ENCODE assay signal across 8 cellular contexts in the genomic region with DNA sequence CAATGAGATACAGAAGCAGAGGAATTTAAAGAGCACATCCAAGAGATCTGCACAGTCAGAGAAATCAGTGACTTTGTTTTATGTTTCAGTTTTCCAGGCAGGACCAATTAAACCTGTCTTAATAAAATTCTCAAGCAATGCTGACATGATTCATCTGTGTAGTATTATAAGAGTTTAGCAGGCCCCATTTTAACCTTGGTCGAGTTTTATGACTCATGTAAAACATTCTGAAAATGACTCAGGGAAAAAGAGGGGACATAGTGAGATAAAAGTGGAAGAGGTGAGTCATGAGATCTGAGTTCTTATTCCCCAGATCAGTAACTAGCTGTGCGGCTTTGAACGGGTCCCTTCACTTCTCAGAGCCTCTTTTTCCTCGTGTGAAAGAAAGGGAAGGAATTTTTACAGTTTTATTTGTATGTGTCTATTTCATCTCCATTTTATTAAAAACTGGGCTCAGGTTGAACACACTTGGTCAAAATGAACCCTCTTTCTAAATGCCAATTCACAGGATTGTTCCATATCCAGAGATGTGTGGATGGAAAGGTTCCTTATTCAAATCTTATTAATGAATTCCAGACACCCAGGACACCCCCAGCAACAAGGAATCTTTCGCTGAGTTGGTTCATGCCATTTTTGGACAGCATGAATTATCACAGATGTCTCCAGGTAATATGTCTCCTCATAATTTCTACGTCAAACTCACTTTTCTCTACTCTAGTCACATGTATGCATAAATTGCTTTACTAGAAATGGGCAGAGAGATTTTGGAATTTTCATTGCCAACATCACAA.
DNase-seq lines count a peak whose midpoint lies in the region; ATAC-seq, FAIRE-seq and TF ChIP-seq lines count a peak whose summit lies in the region.

No MANE protein-coding gene starts in this region.

- H2AFZ ChIP-seq in PC-9 = peak overlapping the region; percentile 53
- H2AFZ ChIP-seq in endothelial cell of umbilical vein (ENCODE audit: low read depth, low read length) = peak overlapping the region; percentile 74

- H3K4me1 Mint-ChIP-seq in activated CD4-positive, alpha-beta memory T cell treated with anti-CD3 and anti-CD28 coated beads for 36 hours (ENCODE audit: low read depth) = peaks cover 43% of the 10 kb centered on the region
- peaks cover 38% of the 10 kb centered on the region for H3K4me1 Mint-ChIP-seq in activated CD4-positive, alpha-beta memory T cell treated with anti-CD3 and anti-CD28 coated beads, Interleukin-2, amount 10 ng/mL, durations not matched to agents 7 days and 5 days

- DNase-seq in activated CD4-positive, alpha-beta memory T cell treated with anti-CD3 and anti-CD28 coated beads for 36 hours = peak; percentile 41
- DNase-seq in activated CD4-positive, alpha-beta memory T cell treated with anti-CD3 and anti-CD28 coated beads, Interleukin-2, amount 10 ng/mL, durations not matched to agents 7 days and 5 days = no peak
- DNase-seq in PC-9 (peak; percentile 43 to 100), endothelial cell of umbilical vein (ENCODE audit: low read depth, low spot score) (peak; percentile 95), psoas muscle (no peak), Kasumi-1 (lab: John Stamatoyannopoulos, UW) (no peak)
- no peak for DNase-seq in effector memory CD4-positive, alpha-beta T cell

- H3K9me3 ChIP-seq in PC-9 (ENCODE audit: insufficient read depth, low read depth) (no peaks in the 10 kb centered on the region; the same call in 1 of the 2 replicates), endothelial cell of umbilical vein (replicated peaks; ENCODE audit: control insufficient read depth, insufficient read depth, low read length) (no peaks in the 10 kb centered on the region), psoas muscle (no peaks in the 10 kb centered on the region)
- H3K9me3 ChIP-seq in effector memory CD4-positive, alpha-beta T cell (ENCODE audit: control insufficient read depth, low read length) = no peaks in the 10 kb centered on the region

- H3K4me3 ChIP-seq in PC-9 = peak overlapping the region; percentile 22; the same call in 1 of the 2 replicates
- no peak overlapping the region for H3K4me3 ChIP-seq in endothelial cell of umbilical vein (replicated peaks in 1 of 3; ENCODE audit: insufficient read depth in 1 of 3, low read depth in 1 of 3, low read length in 3 of 3)
- H3K4me3 ChIP-seq in psoas muscle = no peak overlapping the region
- no peak overlapping the region for H3K4me3 ChIP-seq in effector memory CD4-positive, alpha-beta T cell (ENCODE audit: insufficient read depth, low read depth, low read length, poor library complexity, severe bottlenecking)

- H3K79me2 ChIP-seq in PC-9 (ENCODE audit: low read depth) = no peaks in the 10 kb centered on the region
- peaks cover 3% of the 10 kb centered on the region for H3K79me2 ChIP-seq in endothelial cell of umbilical vein (ENCODE audit: control insufficient read depth, insufficient read depth, low read length)

- intact Hi-C loops in activated CD4-positive, alpha-beta memory T cell treated with anti-CD3 and anti-CD28 coated beads for 36 hours (cut with micrococcal nuclease) = loop anchor here (1.0 to 2.0 kb wide), 5 partner anchors 115 to 374 kb away; no protein-coding TSS in a partner anchor
- intact Hi-C loops in PC-9 (cut with micrococcal nuclease; ENCODE audit: unreplicated experiment) = loop anchor here (1.0 to 2.0 kb wide), 2 partner anchors 297 to 397 kb away; partner anchors contain the start of gene TAX1BP1
- intact Hi-C loops in endothelial cell of umbilical vein (cut with micrococcal nuclease) = loop anchor here (1.0 kb wide), 1 partner anchor 16 kb away; no protein-coding TSS in a partner anchor
- intact Hi-C loops in psoas muscle (cut with DNase I) = no loop called here

- no peaks in the 10 kb centered on the region for H3K9me2 ChIP-seq in PC-9 (ENCODE audit: insufficient read depth)

- CTCF ChIA-PET in activated CD4-positive, alpha-beta memory T cell treated with anti-CD3 and anti-CD28 coated beads for 36 hours (lab: Charles Lee) = interaction anchor here (0.6 to 3.4 kb wide), 4 partner anchors 24 to 292 kb away, joined by 3 to 11 read pairs (median 5); no protein-coding TSS in a partner anchor
- CTCF ChIA-PET in activated CD4-positive, alpha-beta memory T cell treated with anti-CD3 and anti-CD28 coated beads, Interleukin-2, amount 10 ng/mL, durations not matched to agents 7 days and 5 days (lab: Charles Lee) = no interaction called here
- CTCF ChIA-PET in PC-9 (lab: Charles Lee) (interaction anchor here (3.2 kb wide), 1 partner anchor 24 kb away, joined by 14 read pairs; no protein-coding TSS in a partner anchor), endothelial cell of umbilical vein (lab: Charles Lee) (interaction anchor here (1.0 to 3.0 kb wide), 7 partner anchors 25 to 841 kb away, joined by 3 to 17 read pairs (median 4); no protein-coding TSS in a partner anchor)

- H3K4me2 ChIP-seq in PC-9 (peak overlapping the region; percentile 74), endothelial cell of umbilical vein (ENCODE audit: insufficient read depth, low read length) (peak overlapping the region; percentile 64)

- TSS peak; percentile 91 for BruUV-seq in PC-9 (replicated peaks; lab: Mats Ljungman, UMichigan)
- BruUV-seq in endothelial cell of umbilical vein (replicated peaks; lab: Mats Ljungman, UMichigan) = TSS peak; percentile 97

- H3K9me3 Mint-ChIP-seq in activated CD4-positive, alpha-beta memory T cell treated with anti-CD3 and anti-CD28 coated beads for 36 hours = peaks cover 3% of the 10 kb centered on the region
- H3K9me3 Mint-ChIP-seq in activated CD4-positive, alpha-beta memory T cell treated with anti-CD3 and anti-CD28 coated beads, Interleukin-2, amount 10 ng/mL, durations not matched to agents 7 days and 5 days = no peaks in the 10 kb centered on the region

- peaks cover 73% of the 10 kb centered on the region for H3K4me1 ChIP-seq in PC-9 (replicated peaks; ENCODE audit: insufficient read depth)
- peaks cover 23% of the 10 kb centered on the region for H3K4me1 ChIP-seq in endothelial cell of umbilical vein (ENCODE audit: control insufficient read depth, extremely low read depth, insufficient read depth, low read length)
- H3K4me1 ChIP-seq in psoas muscle = peaks cover 27% of the 10 kb centered on the region
- H3K4me1 ChIP-seq in effector memory CD4-positive, alpha-beta T cell (ENCODE audit: control insufficient read depth, insufficient read depth, low read length, poor library complexity, severe bottlenecking) = no peaks in the 10 kb centered on the region

- no peaks in the 10 kb centered on the region for H3K9me1 ChIP-seq in endothelial cell of umbilical vein (replicated peaks; ENCODE audit: control insufficient read depth, extremely low read depth, insufficient read depth, low read length)

- H3K27ac ChIP-seq in PC-9 (peak overlapping the region; percentile 85), endothelial cell of umbilical vein (ENCODE audit: insufficient read depth, low read depth, low read length) (peak overlapping the region; percentile 77), psoas muscle (peak overlapping the region; percentile 72)
- H3K27ac ChIP-seq in effector memory CD4-positive, alpha-beta T cell (ENCODE audit: insufficient read depth, low read length, poor library complexity, severe bottlenecking) = no peak overlapping the region

- no peak overlapping the region for H3K4me3 Mint-ChIP-seq in activated CD4-positive, alpha-beta memory T cell treated with anti-CD3 and anti-CD28 coated beads for 36 hours
- no peak overlapping the region for H3K4me3 Mint-ChIP-seq in activated CD4-positive, alpha-beta memory T cell treated with anti-CD3 and anti-CD28 coated beads, Interleukin-2, amount 10 ng/mL, durations not matched to agents 7 days and 5 days

- H3K27ac Mint-ChIP-seq in activated CD4-positive, alpha-beta memory T cell treated with anti-CD3 and anti-CD28 coated beads for 36 hours = peak overlapping the region; percentile 39
- H3K27ac Mint-ChIP-seq in activated CD4-positive, alpha-beta memory T cell treated with anti-CD3 and anti-CD28 coated beads, Interleukin-2, amount 10 ng/mL, durations not matched to agents 7 days and 5 days = no peak overlapping the region

- peaks cover 3% of the 10 kb centered on the region for H3K36me3 Mint-ChIP-seq in activated CD4-positive, alpha-beta memory T cell treated with anti-CD3 and anti-CD28 coated beads for 36 hours
- H3K36me3 Mint-ChIP-seq in activated CD4-positive, alpha-beta memory T cell treated with anti-CD3 and anti-CD28 coated beads, Interleukin-2, amount 10 ng/mL, durations not matched to agents 7 days and 5 days (ENCODE audit: low read depth) = peaks cover 4% of the 10 kb centered on the region

- dilution Hi-C loops in endothelial cell of umbilical vein (cut with MboI; ENCODE audit: extremely low pct_ligation_motif_present, low sequenced_read_pairs) = no loop called here

- H3F3A ChIP-seq in PC-9 (ENCODE audit: insufficient read depth, low read depth) = peaks cover 38% of the 10 kb centered on the region

- H4K20me1 ChIP-seq in PC-9 (ENCODE audit: insufficient read depth) = no peaks in the 10 kb centered on the region
- no peaks in the 10 kb centered on the region for H4K20me1 ChIP-seq in endothelial cell of umbilical vein (replicated peaks; ENCODE audit: control insufficient read depth, extremely low read depth, insufficient read depth, low read length)

- POLR2A ChIA-PET in activated CD4-positive, alpha-beta memory T cell treated with anti-CD3 and anti-CD28 coated beads for 36 hours (lab: Charles Lee) = interaction anchor here (1.2 kb wide), 1 partner anchor 63 kb away, joined by 3 read pairs; no protein-coding TSS in a partner anchor
- POLR2A ChIA-PET in activated CD4-positive, alpha-beta memory T cell treated with anti-CD3 and anti-CD28 coated beads, Interleukin-2, amount 10 ng/mL, durations not matched to agents 7 days and 5 days (lab: Charles Lee) = no interaction called here
- POLR2A ChIA-PET in PC-9 (lab: Charles Lee; ENCODE audit: unreplicated experiment) (interaction anchor here (0.5 kb wide), 1 partner anchor 360 kb away, joined by 14 read pairs; no protein-coding TSS in a partner anchor), endothelial cell of umbilical vein (lab: Charles Lee) (interaction anchor here (1.0 kb wide), 1 partner anchor 14 kb away, joined by 4 read pairs; no protein-coding TSS in a partner anchor)

- H3K27me3 Mint-ChIP-seq in activated CD4-positive, alpha-beta memory T cell treated with anti-CD3 and anti-CD28 coated beads for 36 hours = peaks cover 15% of the 10 kb centered on the region
- peaks cover 6% of the 10 kb centered on the region for H3K27me3 Mint-ChIP-seq in activated CD4-positive, alpha-beta memory T cell treated with anti-CD3 and anti-CD28 coated beads, Interleukin-2, amount 10 ng/mL, durations not matched to agents 7 days and 5 days

- H3K36me3 ChIP-seq in PC-9 (ENCODE audit: low read depth) (no peaks in the 10 kb centered on the region), endothelial cell of umbilical vein (ENCODE audit: control insufficient read depth in 2 of 2, extremely low read depth in 1 of 2, insufficient read depth in 2 of 2, low read length in 2 of 2) (no peaks in the 10 kb centered on the region), psoas muscle (ENCODE audit: insufficient read depth in 1 of 2, low read depth in 1 of 2) (no peaks in the 10 kb centered on the region)
- no peaks in the 10 kb centered on the region for H3K36me3 ChIP-seq in effector memory CD4-positive, alpha-beta T cell (ENCODE audit: control insufficient read depth, insufficient read depth, low read length)

- WGBS in psoas muscle, 3 donors = 55 to 69% (median 58%) methylated on average over 6 of the region's 6 CpGs

- TF ChIP-seq POLR2A in endothelial cell of umbilical vein (IDR thresholded peaks at IDR 0.05; ENCODE audit: low read depth, low read length) = no peak

- FAIRE-seq in endothelial cell of umbilical vein (lab: Jason Lieb, UNC) = peak; percentile 93

- ATAC-seq in HG02798 (IDR thresholded peaks at IDR 0.05; ENCODE audit: poor library complexity, unreplicated experiment) (peak; percentile 93), psoas muscle (peak; percentile 84 to 97 (median 94))

- H3K27me3 ChIP-seq in PC-9 (ENCODE audit: insufficient read depth, low read depth) (no peaks in the 10 kb centered on the region), endothelial cell of umbilical vein (ENCODE audit: control insufficient read depth in 2 of 2, insufficient read depth in 2 of 2, low read length in 2 of 2) (no peaks in the 10 kb centered on the region), psoas muscle (ENCODE audit: insufficient read depth in 3 of 3, low read length in 2 of 3) (no peaks in the 10 kb centered on the region)
- H3K27me3 ChIP-seq in effector memory CD4-positive, alpha-beta T cell (replicated peaks; ENCODE audit: control insufficient read depth, insufficient read depth, low read length, poor library complexity, severe bottlenecking) = no peaks in the 10 kb centered on the region

- peak overlapping the region; percentile 44 for H3K9ac ChIP-seq in endothelial cell of umbilical vein (replicated peaks; ENCODE audit: extremely low read depth, insufficient read depth, low read length)

- TF ChIP-seq CTCF in PC-9 (conservative IDR thresholded peaks at IDR 0.05) (no peak), endothelial cell of umbilical vein (IDR thresholded peaks at IDR 0.05; ENCODE audit: extremely low read depth in 1 of 2, insufficient read depth in 1 of 2, low read depth in 1 of 2, low read length in 2 of 2) (no peak), psoas muscle (IDR thresholded peaks at IDR 0.05) (no peak)

Comparison
In these comparisons a context has a peak if more than half of its experiments do, and no peak if none do; other contexts are left out.
1. DNase-seq: peak in activated CD4-positive, alpha-beta memory T cell treated with anti-CD3 and anti-CD28 coated beads for 36 hours (single experiment), PC-9 (2 of 2) and endothelial cell of umbilical vein (single experiment); none in activated CD4-positive, alpha-beta memory T cell treated with anti-CD3 and anti-CD28 coated beads, Interleukin-2, amount 10 ng/mL, durations not matched to agents 7 days and 5 days (single experiment), psoas muscle (0 of 2), Kasumi-1 (0 of 2) and effector memory CD4-positive, alpha-beta T cell (0 of 3).
2. intact Hi-C loops: an anchor here in activated CD4-positive, alpha-beta memory T cell treated with anti-CD3 and anti-CD28 coated beads for 36 hours (1.0 to 2.0 kb wide), PC-9 (1.0 to 2.0 kb wide) and endothelial cell of umbilical vein (1.0 kb wide); none called in psoas muscle.